ENCODE assay signal across 18 cellular contexts in genomic region chr1:145719230-145720079, GRCh38. TPM values are rescaled to one million over a fixed set of nuclear protein-coding genes. Genes with fewer than 3 reads are reported as not detected.
DNase-seq lines count a peak whose midpoint lies in the region; ATAC-seq and TF ChIP-seq lines count a peak whose summit lies in the region.
"Had no signal": no experiment of that assay in that cellular context is flagged by ENCODE, and none has a peak within 500 bp of the region (broad histone marks: within the 10 kb centered on the region; RNA-seq: fewer than 3 reads in every experiment).

TSS of gene CD160 (plus strand) at chr1:145719499. CDS start at chr1:145728328, 8,829 bp downstream.

- H3K9me3 ChIP-seq in AG04450 (ENCODE audit: control insufficient read depth, insufficient read depth, low read length) (no peaks in the 10 kb centered on the region), T-helper 17 cell (ENCODE audit: control insufficient read depth, low read length, poor library complexity, severe bottlenecking) (no peaks in the 10 kb centered on the region), psoas muscle (no peaks in the 10 kb centered on the region), prostate gland (no peaks in the 10 kb centered on the region)
- H3K9me3 ChIP-seq: BLaER1 treated with 17β-estradiol and CSF1 and Interleukin-3, amounts not matched to agents 10 nM and 100 nM; heart left ventricle; stomach had no signal

- CTCF ChIA-PET in AG04450 (lab: Charles Lee), result interaction anchor here (1.2 to 4.2 kb wide), 3 partner anchors 12 to 109 kb away, joined by 4 to 35 read pairs (median 6); partner anchors contain the start of gene PDZK1

- H3K36me3 Mint-ChIP-seq in T-helper 17 cell (ENCODE audit: low read depth), result no peaks in the 10 kb centered on the region

- POLR2A ChIA-PET in AG04450 (lab: Yijun Ruan, JAX), result no interaction called here

- no peak for ATAC-seq in T-helper 17 cell
- no peak for ATAC-seq in GM19463 (IDR thresholded peaks at IDR 0.05; ENCODE audit: unreplicated experiment)
- no peak for ATAC-seq in psoas muscle
- ATAC-seq: heart left ventricle had no signal

- H3K4me1 Mint-ChIP-seq in T-helper 17 cell, result peaks cover 13% of the 10 kb centered on the region

- H3K27me3 ChIP-seq in AG04450 (ENCODE audit: control insufficient read depth, insufficient read depth, low read length), result no peaks in the 10 kb centered on the region
- H3K27me3 ChIP-seq in psoas muscle (ENCODE audit: insufficient read depth in 3 of 3, low read length in 2 of 3), result no peaks in the 10 kb centered on the region
- H3K27me3 ChIP-seq in prostate gland (replicated peaks; ENCODE audit: insufficient read depth), result no peaks in the 10 kb centered on the region

- peaks cover 25% of the 10 kb centered on the region for H3K27me3 Mint-ChIP-seq in T-helper 17 cell

- peaks cover 6% of the 10 kb centered on the region for H3K4me1 ChIP-seq in psoas muscle
- no peaks in the 10 kb centered on the region for H3K4me1 ChIP-seq in prostate gland (replicated peaks)

- intact Hi-C loops in psoas muscle (cut with DNase I), result no loop called here
- intact Hi-C loops in prostate gland (cut with DNase I), result no loop called here

- H3K27ac Mint-ChIP-seq in T-helper 17 cell, result peak within 1 kb of the TSS; percentile 16

- in situ Hi-C loops in GM13976 (cut with MboI; ENCODE audit: low sequenced_read_pairs, unreplicated experiment), result no loop called here

- TF ChIP-seq POLR2A in prostate gland (IDR thresholded peaks at IDR 0.05), result no peak

- H3K4me3 ChIP-seq in AG04450 (ENCODE audit: low read depth, low read length) (no peak within 1 kb of the TSS), psoas muscle (no peak within 1 kb of the TSS), prostate gland (no peak within 1 kb of the TSS)

- no peak within 1 kb of the TSS for H3K4me3 Mint-ChIP-seq in T-helper 17 cell

- H3K36me3 ChIP-seq in psoas muscle (ENCODE audit: insufficient read depth in 1 of 2, low read depth in 1 of 2) (no peaks in the 10 kb centered on the region), prostate gland (no peaks in the 10 kb centered on the region)
- H3K36me3 ChIP-seq: BLaER1 treated with 17β-estradiol and CSF1 and Interleukin-3, amounts not matched to agents 10 nM and 100 nM; heart left ventricle; stomach had no signal

- WGBS in psoas muscle, 3 donors, result 87 to 89% (median 89%) methylated on average over 12 of the region's 12 CpGs
- WGBS in prostate gland, result 89% methylated on average over 12 of the region's 12 CpGs

- peak within 1 kb of the TSS; percentile 59 for H3K27ac ChIP-seq in AG04450 (ENCODE audit: low read depth, low read length)
- H3K27ac ChIP-seq in psoas muscle, result no peak within 1 kb of the TSS
- no peak within 1 kb of the TSS for H3K27ac ChIP-seq in prostate gland
- H3K27ac ChIP-seq: BLaER1 treated with 17β-estradiol and CSF1 and Interleukin-3, amounts not matched to agents 10 nM and 100 nM; heart left ventricle; stomach had no signal

- DNase-seq in AG04450 (ENCODE audit: low read depth, low spot score) (no peak), GM13976 (ENCODE audit: low spot score) (peak; percentile 57), T-helper 17 cell (no peak), islet precursor cell (peak; percentile 49), psoas muscle (no peak), prostate gland (ENCODE audit: low spot score) (no peak), AG20443 (ENCODE audit: low spot score) (no peak)
- DNase-seq: activated CD4-positive, CD25-positive, alpha-beta regulatory T cell treated with anti-CD3 and anti-CD28 coated beads, Interleukin-2, amount 50 U/mL, for 72 hours; activated gamma-delta T cell treated with Interleukin-2 at 50 U/mL for 16 hours; cerebellar nuclear complex; heart left ventricle; left cardiac atrium; NCI-H2171 treated with DMSO at 0.1 percent for 48 hours; stomach had no signal

- TF ChIP-seq CTCF in AG04450 (IDR thresholded peaks at IDR 0.05; ENCODE audit: low read depth, low read length) (no peak), GM13976 (IDR thresholded peaks at IDR 0.05; ENCODE audit: borderline replicate concordance, control extremely low read depth, extremely low read depth, insufficient read depth, missing control alignments) (no peak), psoas muscle (IDR thresholded peaks at IDR 0.05) (no peak), prostate gland (IDR thresholded peaks at IDR 0.05) (no peak)

RNA-seq across cellular contexts. Expression of gene CD160, which starts in this region (rescaled TPM):
- polyA plus RNA-seq in AG04450 (2011; rRNA removed) (0.05 and 0.06 TPM in 2 replicates), psoas muscle (under 1 TPM in 1 of 3 donors, not detected in 2; 0.03 TPM)
- polyA minus RNA-seq in AG04450 (2011; rRNA and poly(A)+ RNA removed), result not detected in 2 replicates
- total RNA-seq in T-helper 17 cell (under 1 TPM in 1 of 2 donors, not detected in 1; 0.20 TPM), psoas muscle (not detected), prostate gland (not detected)
- total RNA-seq: epithelial cell of proximal tubule, HT1080 had no signal
- polyA plus RNA-seq: heart left ventricle had no signal

Comparison
In these comparisons a context has a peak if more than half of its experiments do, and no peak if none do; other contexts are left out.
1. DNase-seq: peak in GM13976 (single experiment) and islet precursor cell (single experiment); none in AG04450 (single experiment), T-helper 17 cell (0 of 3), psoas muscle (0 of 2), prostate gland (single experiment) and AG20443 (single experiment).